ENCODE assay signal across 10 cellular contexts in genomic region chr17:48594412-48595106, GRCh38. TPM values are rescaled to one million over a fixed set of nuclear protein-coding genes. Genes with fewer than 3 reads are reported as not detected.
DNase-seq lines count a peak whose midpoint lies in the region; ATAC-seq and TF ChIP-seq lines count a peak whose summit lies in the region.
"Had no signal": no experiment of that assay in that cellular context is flagged by ENCODE, and none has a peak within 500 bp of the region (broad histone marks: within the 10 kb centered on the region; RNA-seq: fewer than 3 reads in every experiment).

No MANE protein-coding gene starts in this region.

- DNase-seq in AG10803 (ENCODE audit: low read depth): no peak
- DNase-seq in Panc1 (ENCODE audit: low read depth, low spot score): no peak
- DNase-seq in mesendoderm: no peak
- no peak for DNase-seq in NCI-H2171 (lab: John Stamatoyannopoulos, UW)
- DNase-seq in KG1 (lab: John Stamatoyannopoulos, UW): no peak

- no peak overlapping the region for H4K5ac ChIP-seq in mesendoderm (ENCODE audit: low read length)

- peak; percentile 24 for ATAC-seq in Panc1
- no peak for ATAC-seq in GM18519 (IDR thresholded peaks at IDR 0.05; ENCODE audit: low FRiP score, unreplicated experiment)

- peak overlapping the region; percentile 39 for H3K4me2 ChIP-seq in mesendoderm (ENCODE audit: low read length)

- H3K4ac ChIP-seq in mesendoderm (ENCODE audit: low read depth, low read length): no peak overlapping the region

- H2BK15ac ChIP-seq in mesendoderm (replicated peaks; ENCODE audit: low read depth): no peak overlapping the region

- CTCF ChIA-PET in Panc1 (lab: Charles Lee): interaction anchor here (0.6 to 1.5 kb wide), 7 partner anchors 14 to 673 kb away, joined by 3 to 8 read pairs (median 3); no protein-coding TSS in a partner anchor

- in situ Hi-C loops in Panc1 (cut with HindIII; ENCODE audit: low pct_unique_long_range_greater_than_20kb, low sequenced_read_pairs): no loop called here

- H3K23ac ChIP-seq in mesendoderm (ENCODE audit: low read length): no peak overlapping the region

- no peak overlapping the region for H4K8ac ChIP-seq in mesendoderm (ENCODE audit: low read depth, low read length)

- WGBS in mesendoderm (ENCODE audit: extremely low coverage, insufficient coverage, low lambda C conversion rate): no CpG with 5 or more reads among the region's 31 CpGs

- H3K4me1 ChIP-seq in Panc1 (ENCODE audit: control insufficient read depth, insufficient read depth, low read length) (peaks cover 64% of the 10 kb centered on the region), mesendoderm (ENCODE audit: control insufficient read depth, low read depth, low read length) (peaks cover 5% of the 10 kb centered on the region)

- no peak overlapping the region for H2BK120ac ChIP-seq in mesendoderm (ENCODE audit: low read depth, low read length)

- H3K79me2 ChIP-seq in mesendoderm (ENCODE audit: control insufficient read depth, insufficient read depth, low read length): no peaks in the 10 kb centered on the region

- peak overlapping the region; percentile 99 for H3K27ac ChIP-seq in Panc1 (ENCODE audit: low read length)
- H3K27ac ChIP-seq in mesendoderm (ENCODE audit: low read depth, low read length): no peak overlapping the region
- H3K27ac ChIP-seq: C4-2B had no signal

- peak overlapping the region; percentile 69 for H3K56ac ChIP-seq in mesendoderm (ENCODE audit: low read length)

- H3K4me3 ChIP-seq in AG10803 (ENCODE audit: low read length): peak overlapping the region; percentile 82
- peak overlapping the region; percentile 70 to 99 for H3K4me3 ChIP-seq in Panc1 (ENCODE audit: low read depth in 2 of 2, low read length in 2 of 2)
- H3K4me3 ChIP-seq in mesendoderm (ENCODE audit: low read length): no peak overlapping the region
- H3K4me3 ChIP-seq: mucosa of descending colon had no signal

- no peaks in the 10 kb centered on the region for H3K27me3 ChIP-seq in Panc1 (ENCODE audit: control insufficient read depth, insufficient read depth, low read length)
- peaks cover 89% of the 10 kb centered on the region for H3K27me3 ChIP-seq in mesendoderm (ENCODE audit: insufficient read depth, low read length, poor library complexity)

- no TSS peak for BruUV-seq in Panc1 (replicated peaks; lab: Mats Ljungman, UMichigan)

- H3K9me3 ChIP-seq in Panc1 (ENCODE audit: control insufficient read depth, insufficient read depth, low read depth, low read length): no peaks in the 10 kb centered on the region
- H3K9me3 ChIP-seq: gastrocnemius medialis, mucosa of descending colon had no signal

- H2BK5ac ChIP-seq in mesendoderm (ENCODE audit: low read length): no peak overlapping the region

- H3K18ac ChIP-seq in mesendoderm (ENCODE audit: low read length): no peak overlapping the region

- POLR2A ChIA-PET in Panc1 (lab: Charles Lee): interaction anchor here (0.7 to 1.0 kb wide), 6 partner anchors 12 to 371 kb away, joined by 4 to 11 read pairs (median 6); no protein-coding TSS in a partner anchor

- H3K9ac ChIP-seq in mesendoderm (ENCODE audit: low read length): peak overlapping the region; percentile 44

- no peak overlapping the region for H2AK5ac ChIP-seq in mesendoderm (ENCODE audit: low read length)

- H3K79me1 ChIP-seq in mesendoderm (ENCODE audit: low read length): no peaks in the 10 kb centered on the region

- TF ChIP-seq CTCF in AG10803 (conservative IDR thresholded peaks at IDR 0.05; ENCODE audit: low read length) (no peak), Panc1 (IDR thresholded peaks at IDR 0.05) (no peak)

- intact Hi-C loops in Panc1 (cut with micrococcal nuclease; ENCODE audit: unreplicated experiment): no loop called here

- H3K36me3 ChIP-seq in Panc1 (ENCODE audit: control insufficient read depth, insufficient read depth, low read length): no peaks in the 10 kb centered on the region; the same call in 1 of the 2 replicates
- H3K36me3 ChIP-seq in mesendoderm (ENCODE audit: control insufficient read depth, insufficient read depth, low read length): no peaks in the 10 kb centered on the region
- H3K36me3 ChIP-seq: gastrocnemius medialis had no signal

RNA-seq across cellular contexts. Expression of gene HOXB5, which starts 1.0 kb away (rescaled TPM):
- 67.2 TPM for total RNA-seq in Panc1 (2021; ENCODE audit: unreplicated experiment)
- 64.4 TPM for polyA plus RNA-seq in Panc1 (2012; ENCODE audit: insufficient read length)
- polyA plus RNA-seq in mesendoderm (2013, experiment 1 of 2): not detected
- polyA plus RNA-seq in mesendoderm (2013, experiment 2 of 2): not detected
- total RNA-seq: activated CD8-positive, alpha-beta memory T cell treated with anti-CD3 and anti-CD28 coated beads for 36 hours; gastrocnemius medialis had no signal

RNA-seq across cellular contexts. Expression of gene HOXB3, which starts 4.5 kb away (rescaled TPM):
- 127 TPM for total RNA-seq in Panc1 (2021; ENCODE audit: unreplicated experiment)
- 113 TPM for polyA plus RNA-seq in Panc1 (2012; ENCODE audit: insufficient read length)
- polyA plus RNA-seq in mesendoderm (2013, experiment 1 of 2): 0.03 TPM
- not detected for polyA plus RNA-seq in mesendoderm (2013, experiment 2 of 2)

RNA-seq across cellular contexts. Expression of gene HOXB6, which starts 10.2 kb away (rescaled TPM):
- total RNA-seq in Panc1 (2021; ENCODE audit: unreplicated experiment): 196 TPM
- 167 TPM for polyA plus RNA-seq in Panc1 (2012; ENCODE audit: insufficient read length)
- polyA plus RNA-seq in mesendoderm (2013, experiment 1 of 2): not detected
- not detected for polyA plus RNA-seq in mesendoderm (2013, experiment 2 of 2)

RNA-seq across cellular contexts. Expression of gene HOXB7, which starts 16.3 kb away (rescaled TPM):
- total RNA-seq in Panc1 (2021; ENCODE audit: unreplicated experiment): 44.0 TPM
- 36.5 TPM for polyA plus RNA-seq in Panc1 (2012; ENCODE audit: insufficient read length)
- polyA plus RNA-seq in mesendoderm (2013, experiment 1 of 2): not detected
- 0.04 TPM for polyA plus RNA-seq in mesendoderm (2013, experiment 2 of 2)

RNA-seq across cellular contexts. Expression of gene HOXB4, which starts 16.4 kb away (rescaled TPM):
- total RNA-seq in Panc1 (2021; ENCODE audit: unreplicated experiment): 27.9 TPM
- polyA plus RNA-seq in Panc1 (2012; ENCODE audit: insufficient read length): 19.4 TPM
- not detected for polyA plus RNA-seq in mesendoderm (2013, experiment 1 of 2)
- not detected for polyA plus RNA-seq in mesendoderm (2013, experiment 2 of 2)
